In the genomic region with DNA sequence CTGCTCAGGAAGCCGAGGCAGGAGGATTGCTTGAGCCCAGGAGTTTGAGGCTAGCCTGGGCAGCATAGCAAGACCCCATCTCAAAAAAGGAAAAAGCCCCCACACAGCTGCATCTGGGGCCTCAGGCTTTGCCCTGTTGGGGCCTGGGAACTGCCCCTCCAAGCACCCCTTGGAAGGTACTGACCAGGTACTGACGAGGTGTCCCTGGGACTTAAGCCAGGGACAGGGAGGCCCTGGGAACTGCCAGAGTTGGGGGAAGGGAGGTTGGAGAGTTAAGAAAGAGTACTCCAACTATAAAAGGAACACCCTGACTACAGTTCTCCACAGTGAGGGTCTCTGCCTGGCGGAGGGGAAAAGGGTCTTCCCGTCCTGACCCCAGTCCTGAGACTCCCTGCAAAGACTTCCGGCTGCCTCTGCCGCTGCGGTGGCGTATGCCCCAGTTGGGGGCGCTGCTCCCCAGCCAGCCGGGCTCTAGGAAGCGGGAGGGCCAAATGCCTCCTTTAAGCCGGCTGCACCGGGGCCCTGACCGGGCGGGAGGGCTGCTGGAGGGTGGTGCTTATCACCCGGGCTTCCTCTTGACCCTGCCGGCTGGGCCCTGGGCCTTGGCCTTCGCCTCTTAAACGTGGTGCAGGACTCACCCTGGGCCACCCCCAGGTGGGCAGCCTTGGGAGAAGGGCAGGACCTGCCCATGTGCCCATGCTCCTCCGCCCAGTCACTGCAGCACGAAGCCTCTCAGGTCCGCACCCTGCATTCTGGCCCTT, we compare ENCODE assay signal across 8 cellular contexts. TPM values are rescaled to one million over a fixed set of nuclear protein-coding genes. Genes with fewer than 3 reads are reported as not detected.
DNase-seq lines count a peak whose midpoint lies in the region; ATAC-seq and TF ChIP-seq lines count a peak whose summit lies in the region.

No MANE protein-coding gene starts in this region.

- H3K27me3 Mint-ChIP-seq in CD8-positive, alpha-beta memory T cell = peaks cover 7 to 24% of the 10 kb centered on the region in 2 donors

- no peak overlapping the region for H2AFZ ChIP-seq in mammary epithelial cell (ENCODE audit: low read depth, low read length)

- dilution Hi-C loops in mammary epithelial cell (cut with HindIII; ENCODE audit: low sequenced_read_pairs) = loop anchor here (5.0 kb wide), 1 partner anchor 92 kb away; no protein-coding TSS in a partner anchor

- no peak overlapping the region for H3K27ac Mint-ChIP-seq in CD8-positive, alpha-beta memory T cell

- no peaks in the 10 kb centered on the region for H3K4me1 Mint-ChIP-seq in CD8-positive, alpha-beta memory T cell

- in situ Hi-C loops in mammary epithelial cell (cut with MboI; ENCODE audit: low sequenced_read_pairs in 2 of 2) = no loop called here

- no peak overlapping the region for H3K4me2 ChIP-seq in mammary epithelial cell (ENCODE audit: insufficient read depth, low read depth, low read length)

- no peaks in the 10 kb centered on the region for H3K9me3 Mint-ChIP-seq in CD8-positive, alpha-beta memory T cell

- no peak overlapping the region for H3K27ac ChIP-seq in CD8-positive, alpha-beta memory T cell (ENCODE audit: low read depth, low read length)
- H3K27ac ChIP-seq in mammary epithelial cell (ENCODE audit: insufficient read depth, low read depth, low read length) = no peak overlapping the region

- no peaks in the 10 kb centered on the region for H3K79me2 ChIP-seq in mammary epithelial cell (ENCODE audit: insufficient read depth, low read length)

- H4K20me1 ChIP-seq in mammary epithelial cell (ENCODE audit: insufficient read depth, low read length) = no peaks in the 10 kb centered on the region

- intact Hi-C loops in mammary epithelial cell (cut with micrococcal nuclease) = no loop called here

- no peaks in the 10 kb centered on the region for H3K4me1 ChIP-seq in CD8-positive, alpha-beta memory T cell (ENCODE audit: insufficient read depth, low read length)
- H3K4me1 ChIP-seq in mammary epithelial cell (ENCODE audit: insufficient read depth, low read length) = no peaks in the 10 kb centered on the region

- DNase-seq in CD8-positive, alpha-beta memory T cell = peak; percentile 19 to 61 (median 29)
- DNase-seq in HK-2 (ENCODE audit: unreplicated experiment) = peak; percentile 45
- peak; percentile 50 for DNase-seq in SW480 (ENCODE audit: low spot score)
- DNase-seq in mammary epithelial cell = no peak
- DNase-seq in left lobe of liver (ENCODE audit: low spot score) = peak; percentile 53
- DNase-seq in stimulated activated CD8-positive, alpha-beta memory T cell treated with anti-CD3 and anti-CD28 coated beads, Interleukin-2, amount 100 ng/mL, for 48 hours (ENCODE audit: low read depth in 2 of 2) = peak; percentile 41 to 52
- no peak for DNase-seq in MG63

- ATAC-seq in left lobe of liver = peak; percentile 90
- ATAC-seq in GM21825 (IDR thresholded peaks at IDR 0.05; ENCODE audit: unreplicated experiment) = no peak

- peak; percentile 45 to 72 for TF ChIP-seq CTCF in mammary epithelial cell (conservative IDR thresholded peaks at IDR 0.05 in 1 of 2, IDR thresholded peaks at IDR 0.05 in 1 of 2; ENCODE audit: extremely low read depth in 1 of 2, insufficient read depth in 1 of 2, low read depth in 1 of 2, low read length in 2 of 2)

- H3K27me3 ChIP-seq in CD8-positive, alpha-beta memory T cell (ENCODE audit: insufficient read depth, low read length, poor library complexity, severe bottlenecking) = peaks cover 7% of the 10 kb centered on the region
- H3K27me3 ChIP-seq in mammary epithelial cell (ENCODE audit: insufficient read depth, low read length) (no peaks in the 10 kb centered on the region), MG63 (no peaks in the 10 kb centered on the region)

- WGBS in mammary epithelial cell (ENCODE audit: low coverage, missing lambda C conversion rate) = 10% methylated on average over 8 of the region's 22 CpGs

- no peak overlapping the region for H3K9ac ChIP-seq in mammary epithelial cell (ENCODE audit: insufficient read depth, low read length)

- POLR2A ChIA-PET in CD8-positive, alpha-beta memory T cell (lab: Charles Lee) = no interaction called here

- no TSS peak for BruUV-seq in mammary epithelial cell (replicated peaks; lab: Mats Ljungman, UMichigan)

- H3K4me3 ChIP-seq in CD8-positive, alpha-beta memory T cell (ENCODE audit: low read length) = no peak overlapping the region
- H3K4me3 ChIP-seq in mammary epithelial cell (replicated peaks in 1 of 3; ENCODE audit: insufficient read depth in 1 of 3, low read depth in 2 of 3, low read length in 3 of 3) (no peak overlapping the region), MG63 (no peak overlapping the region)

- H3K36me3 ChIP-seq in CD8-positive, alpha-beta memory T cell (ENCODE audit: insufficient read depth, low read length) = no peaks in the 10 kb centered on the region
- H3K36me3 ChIP-seq in mammary epithelial cell (ENCODE audit: insufficient read depth, low read length) = no peaks in the 10 kb centered on the region
- H3K36me3 ChIP-seq in MG63 = no peaks in the 10 kb centered on the region

- CTCF ChIA-PET in CD8-positive, alpha-beta memory T cell (lab: Charles Lee) = interaction anchor here (0.7 to 1.6 kb wide), 5 partner anchors 8 to 288 kb away, joined by 3 to 9 read pairs (median 3); no protein-coding TSS in a partner anchor
- CTCF ChIA-PET in mammary epithelial cell (lab: Charles Lee; ENCODE audit: low non-redundant PET) = no interaction called here

- no peaks in the 10 kb centered on the region for H3K36me3 Mint-ChIP-seq in CD8-positive, alpha-beta memory T cell

- H3K9me3 ChIP-seq in CD8-positive, alpha-beta memory T cell (ENCODE audit: low read length) = no peaks in the 10 kb centered on the region
- H3K9me3 ChIP-seq in mammary epithelial cell (replicated peaks; ENCODE audit: insufficient read depth, low read length) (no peaks in the 10 kb centered on the region), MG63 (no peaks in the 10 kb centered on the region)

- no peak overlapping the region for H3K4me3 Mint-ChIP-seq in CD8-positive, alpha-beta memory T cell

RNA-seq across cellular contexts. Expression of gene SLC30A3, which starts 12.8 kb away (rescaled TPM):
- total RNA-seq in CD8-positive, alpha-beta memory T cell = under 1 TPM; 0.33 to 0.55 TPM
- not detected for polyA plus RNA-seq in CD8-positive, alpha-beta memory T cell
- total RNA-seq in mammary epithelial cell (under 1 TPM; 0.17 to 0.24 TPM), left lobe of liver (not detected)
- 0.09 TPM for polyA plus RNA-seq in mammary epithelial cell
- polyA minus RNA-seq in mammary epithelial cell = not detected
- not detected in 2 replicates for total RNA-seq in MG63 (2014; rRNA removed; shearing (Covaris generic); ENCODE audit: low replicate concordance)

RNA-seq across cellular contexts. Expression of gene DNAJC5G, which starts 25.2 kb away (rescaled TPM):
- total RNA-seq in CD8-positive, alpha-beta memory T cell = not detected
- not detected for polyA plus RNA-seq in CD8-positive, alpha-beta memory T cell
- not detected for total RNA-seq in mammary epithelial cell
- polyA plus RNA-seq in mammary epithelial cell = not detected
- polyA minus RNA-seq in mammary epithelial cell = not detected
- total RNA-seq in left lobe of liver = not detected
- not detected in 2 replicates for total RNA-seq in MG63 (2014; rRNA removed; shearing (Covaris generic); ENCODE audit: low replicate concordance)

RNA-seq across cellular contexts. Expression of gene TRIM54, which starts 32.2 kb away (rescaled TPM):
- under 1 TPM; 0.22 TPM for total RNA-seq in CD8-positive, alpha-beta memory T cell
- not detected for polyA plus RNA-seq in CD8-positive, alpha-beta memory T cell
- total RNA-seq in mammary epithelial cell (not detected), left lobe of liver (not detected)
- not detected for polyA plus RNA-seq in mammary epithelial cell
- polyA minus RNA-seq in mammary epithelial cell = not detected
- total RNA-seq in MG63 (2014; rRNA removed; shearing (Covaris generic); ENCODE audit: low replicate concordance) = 2.1 TPM in 1 of 2 replicates, not detected in the other

RNA-seq across cellular contexts. Expression of gene CAD, which starts 32.9 kb away (rescaled TPM):
- 100 to 1,000 TPM; 147 to 154 TPM for total RNA-seq in CD8-positive, alpha-beta memory T cell
- polyA plus RNA-seq in CD8-positive, alpha-beta memory T cell = 27.0 TPM
- 10 to 100 TPM; 51.7 to 68.9 TPM for total RNA-seq in mammary epithelial cell
- 39.9 TPM for polyA plus RNA-seq in mammary epithelial cell
- 240 TPM for polyA minus RNA-seq in mammary epithelial cell
- total RNA-seq in left lobe of liver = 14.9 TPM
- total RNA-seq in MG63 (2014; rRNA removed; shearing (Covaris generic); ENCODE audit: low replicate concordance) = 18.7 and 38.9 TPM in 2 replicates

RNA-seq across cellular contexts. Expression of gene SLC5A6, which starts 38.0 kb away (rescaled TPM):
- total RNA-seq in CD8-positive, alpha-beta memory T cell = 100 to 1,000 TPM; 109 to 110 TPM
- polyA plus RNA-seq in CD8-positive, alpha-beta memory T cell = 21.0 TPM
- total RNA-seq in mammary epithelial cell = 10 to 100 TPM; 19.7 to 22.8 TPM
- 40.9 TPM for polyA plus RNA-seq in mammary epithelial cell
- 60.6 TPM for polyA minus RNA-seq in mammary epithelial cell
- 72.6 TPM for total RNA-seq in left lobe of liver
- total RNA-seq in MG63 (2014; rRNA removed; shearing (Covaris generic); ENCODE audit: low replicate concordance) = 6.2 and 15.1 TPM in 2 replicates

Comparison
In these comparisons a context has a peak if more than half of its experiments do, and no peak if none do; other contexts are left out.
1. DNase-seq: peak in CD8-positive, alpha-beta memory T cell (5 of 5), HK-2 (single experiment), SW480 (single experiment), left lobe of liver (single experiment) and stimulated activated CD8-positive, alpha-beta memory T cell treated with anti-CD3 and anti-CD28 coated beads, Interleukin-2, amount 100 ng/mL, for 48 hours (2 of 2); none in mammary epithelial cell (single experiment) and MG63 (single experiment).